Comparison of ENCODE assay signal across 9 cellular contexts in the genomic region with DNA sequence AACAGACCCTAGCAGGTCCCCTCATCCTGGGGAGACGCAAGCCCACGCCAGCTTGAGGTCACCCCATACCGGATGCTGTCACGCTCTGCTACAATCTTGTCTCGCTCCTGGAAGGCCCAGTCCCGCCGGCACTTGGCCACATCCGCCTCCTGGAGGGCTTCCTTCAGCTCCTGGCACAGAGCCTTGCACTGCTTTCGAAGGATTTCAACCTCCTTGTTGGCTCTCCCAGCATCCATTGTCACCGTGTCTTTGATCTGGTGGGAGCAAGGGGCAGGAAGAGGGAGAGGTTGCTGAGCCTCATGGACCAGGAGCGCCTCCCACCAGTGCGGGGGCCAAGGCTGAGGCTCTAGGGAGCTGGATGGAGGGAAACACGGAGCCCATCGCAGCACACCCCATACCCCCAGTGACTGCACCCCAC.
DNase-seq lines count a peak whose midpoint lies in the region; ATAC-seq, FAIRE-seq and TF ChIP-seq lines count a peak whose summit lies in the region.
"Had no signal": no experiment of that assay in that cellular context is flagged by ENCODE, and none has a peak within 500 bp of the region (broad histone marks: within the 10 kb centered on the region; RNA-seq: fewer than 3 reads in every experiment).

No MANE protein-coding gene starts in this region.

- WGBS in liver: 83% methylated on average over 14 of the region's 14 CpGs
- 97% methylated on average over 11 of the region's 14 CpGs for WGBS in HepG2 (ENCODE audit: low lambda C conversion rate)

- no peaks in the 10 kb centered on the region for H3K79me2 ChIP-seq in HepG2 (ENCODE audit: insufficient read depth, low read length)

- in situ Hi-C loops in HepG2 (cut with HindIII; ENCODE audit: extremely low pct_ligation_motif_present, low pct_unique_long_range_greater_than_20kb) (no loop called here), brain microvascular endothelial cell (cut with HindIII; ENCODE audit: low pct_ligation_motif_present, low sequenced_read_pairs) (no loop called here)

- no peaks in the 10 kb centered on the region for H3K27me3 ChIP-seq in liver (ENCODE audit: control insufficient read depth in 4 of 4, insufficient read depth in 4 of 4, low read length in 3 of 4)
- no peaks in the 10 kb centered on the region for H3K27me3 ChIP-seq in HepG2 (ENCODE audit: control insufficient read depth in 1 of 2, insufficient read depth in 2 of 2, low read length in 2 of 2)
- no peaks in the 10 kb centered on the region for H3K27me3 ChIP-seq in brain microvascular endothelial cell (replicated peaks)
- no peaks in the 10 kb centered on the region for H3K27me3 ChIP-seq in lower lobe of right lung (ENCODE audit: low read depth)
- H3K27me3 ChIP-seq: SJSA1 had no signal

- intact Hi-C loops in HepG2 (cut with micrococcal nuclease; ENCODE audit: unreplicated experiment): no loop called here
- intact Hi-C loops in lower lobe of right lung (cut with DNase I): no loop called here

- no peak for FAIRE-seq in HepG2 (lab: Jason Lieb, UNC)

- ATAC-seq in HepG2 (no peak), lower lobe of right lung (peak; percentile 20 to 25), HG03521 (IDR thresholded peaks at IDR 0.05; ENCODE audit: unreplicated experiment) (no peak), HG02610 (IDR thresholded peaks at IDR 0.05; ENCODE audit: unreplicated experiment) (no peak)

- no peak for TF ChIP-seq RAD21 in liver (IDR thresholded peaks at IDR 0.05)
- no peak for TF ChIP-seq RAD21 in HepG2 (CRISPR knock-in tag; IDR thresholded peaks at IDR 0.05)

- H2AFZ ChIP-seq in HepG2 (ENCODE audit: low read length): no peak overlapping the region

- no peak overlapping the region for H3K4me3 ChIP-seq in liver (ENCODE audit: low read depth in 1 of 3, low read length in 3 of 3)
- H3K4me3 ChIP-seq in HepG2 (replicated peaks in 1 of 3; ENCODE audit: insufficient read depth in 1 of 3, low read depth in 2 of 3, low read length in 3 of 3): no peak overlapping the region
- H3K4me3 ChIP-seq in brain microvascular endothelial cell (ENCODE audit: low read depth, low read length): no peak overlapping the region
- no peak overlapping the region for H3K4me3 ChIP-seq in lower lobe of right lung
- H3K4me3 ChIP-seq: SJSA1 had no signal

- H3K9ac ChIP-seq in liver (ENCODE audit: low read depth in 1 of 2, low read length in 2 of 2): no peak overlapping the region
- no peak overlapping the region for H3K9ac ChIP-seq in HepG2 (ENCODE audit: insufficient read depth, low read depth, low read length)

- no peak overlapping the region for H3K4me2 ChIP-seq in HepG2 (ENCODE audit: low read depth, low read length)

- H3K36me3 ChIP-seq in liver (ENCODE audit: control insufficient read depth in 4 of 4, insufficient read depth in 3 of 4, low read depth in 1 of 4, low read length in 3 of 4) (peaks cover 2 to 29% (median 4%) of the 10 kb centered on the region in 4 donors), HepG2 (replicated peaks in 1 of 2; ENCODE audit: control insufficient read depth in 1 of 2, insufficient read depth in 2 of 2, low read length in 2 of 2) (peaks cover 37 to 58% of the 10 kb centered on the region in 2 experiments; a peak in 4 of 5 replicates), brain microvascular endothelial cell (replicated peaks) (peaks cover 5% of the 10 kb centered on the region), lower lobe of right lung (peaks cover 54% of the 10 kb centered on the region)

- no peak for TF ChIP-seq POLR2A in HepG2 (IDR thresholded peaks at IDR 0.05; ENCODE audit: insufficient read depth in 1 of 2, low read depth in 2 of 2, low read length in 2 of 2)

- POLR2A ChIA-PET in HepG2 (lab: Yijun Ruan, JAX): no interaction called here

- DNase-seq in HepG2 (ENCODE audit: low spot score) (no peak), brain microvascular endothelial cell (peak; percentile 12), lower lobe of right lung (no peak), NCI-H2029 treated with DMSO at 0.1 percent for 48 hours (lab: John Stamatoyannopoulos, UW) (no peak), NCI-H2196 (lab: John Stamatoyannopoulos, UW; ENCODE audit: unreplicated experiment) (no peak)

- BruUV-seq in HepG2 (replicated peaks; lab: Mats Ljungman, UMichigan): no TSS peak

- CTCF ChIA-PET in HepG2 (lab: Yijun Ruan, JAX; ENCODE audit: low intra/inter-chr PET ratio, low total read pairs): no interaction called here

- no peaks in the 10 kb centered on the region for H4K20me1 ChIP-seq in HepG2 (ENCODE audit: insufficient read depth, low read length)

- H3K9me3 ChIP-seq in liver (ENCODE audit: control insufficient read depth in 4 of 4, low read length in 3 of 4) (no peaks in the 10 kb centered on the region), HepG2 (ENCODE audit: low read length) (no peaks in the 10 kb centered on the region), lower lobe of right lung (no peaks in the 10 kb centered on the region)
- H3K9me3 ChIP-seq: SJSA1 had no signal

- TF ChIP-seq CTCF in liver (IDR thresholded peaks at IDR 0.05; ENCODE audit: low read depth, low read length, missing input control) (no peak), HepG2 (CRISPR knock-in tag; IDR thresholded peaks at IDR 0.05) (no peak), brain microvascular endothelial cell (IDR thresholded peaks at IDR 0.05; ENCODE audit: low read depth, low read length, missing control alignments) (no peak), lower lobe of right lung (IDR thresholded peaks at IDR 0.05) (no peak)

- no peak for TF ChIP-seq EP300 in HepG2 (IDR thresholded peaks at IDR 0.05; ENCODE audit: low read depth in 2 of 2, low read length in 2 of 2)
- no peak for TF ChIP-seq EP300 in HepG2 (CRISPR knock-in tag; IDR thresholded peaks at IDR 0.05; ENCODE audit: borderline replicate concordance)

- H3K4me1 ChIP-seq in liver (ENCODE audit: control insufficient read depth in 4 of 4, insufficient read depth in 4 of 4, low read length in 3 of 4): no peaks in the 10 kb centered on the region
- H3K4me1 ChIP-seq in HepG2 (ENCODE audit: insufficient read depth, low read length): no peaks in the 10 kb centered on the region
- peaks cover 25% of the 10 kb centered on the region for H3K4me1 ChIP-seq in lower lobe of right lung
- H3K4me1 ChIP-seq: SJSA1 had no signal

- H3K27ac ChIP-seq in liver (ENCODE audit: low read depth in 1 of 2, low read length in 2 of 2): peak overlapping the region in 1 of 2 donors; percentile 16
- H3K27ac ChIP-seq in HepG2 (ENCODE audit: extremely low read length, insufficient read depth, low read length): no peak overlapping the region
- no peak overlapping the region for H3K27ac ChIP-seq in brain microvascular endothelial cell
- H3K27ac ChIP-seq in lower lobe of right lung: peak overlapping the region; percentile 48
- H3K27ac ChIP-seq: SJSA1 had no signal

TF ChIP-seq in liver, 16 proteins besides CTCF, POLR2A, EP300 and RAD21 (continues in another document):
- TF ChIP-seq FOXA1 (IDR thresholded peaks at IDR 0.05) (no peak), TAF1 (conservative IDR thresholded peaks at IDR 0.05) (no peak), FOXA2 (IDR thresholded peaks at IDR 0.05) (no peak), GABPA (IDR thresholded peaks at IDR 0.05 in 1 of 2, conservative IDR thresholded peaks at IDR 0.05 in 1 of 2) (peak; percentile 41 to 73), MAX (IDR thresholded peaks at IDR 0.05) (no peak), JUND (IDR thresholded peaks at IDR 0.05) (no peak), RXRA (IDR thresholded peaks at IDR 0.05) (no peak)

TF ChIP-seq in HepG2, 621 proteins besides CTCF, POLR2A, EP300 and RAD21:
- TF ChIP-seq ZBTB20 (CRISPR knock-in tag; IDR thresholded peaks at IDR 0.05; ENCODE audit: borderline replicate concordance, low read depth): no peak

Comparison
In these comparisons a context has a peak if more than half of its experiments do, and no peak if none do; other contexts are left out.
1. ATAC-seq: peak in lower lobe of right lung (2 of 2); none in HepG2 (single experiment), HG03521 (single experiment) and HG02610 (single experiment).